In genomic region chr1:209485167-209485566, GRCh38 we compare ENCODE assay signal across 14 cellular contexts.
DNase-seq lines count a peak whose midpoint lies in the region; ATAC-seq, FAIRE-seq and TF ChIP-seq lines count a peak whose summit lies in the region.
"Had no signal": no experiment of that assay in that cellular context is flagged by ENCODE, and none has a peak within 500 bp of the region (broad histone marks: within the 10 kb centered on the region; RNA-seq: fewer than 3 reads in every experiment).

No MANE protein-coding gene starts in this region.

- H3K27me3 Mint-ChIP-seq in astrocyte (ENCODE audit: low read depth, unreplicated experiment) = peaks cover 12% of the 10 kb centered on the region
- peaks cover 0 to 6% (median 0%) of the 10 kb centered on the region in 3 donors for H3K27me3 Mint-ChIP-seq in CD14-positive monocyte (ENCODE audit: low read depth in 3 of 3)
- H3K27me3 Mint-ChIP-seq in activated CD8-positive, alpha-beta T cell treated with anti-CD3 and anti-CD28 coated beads for 36 hours = no peaks in the 10 kb centered on the region

- no peaks in the 10 kb centered on the region for H3K79me2 ChIP-seq in astrocyte (ENCODE audit: insufficient read depth, low read length)

- CTCF ChIA-PET in activated CD8-positive, alpha-beta T cell treated with anti-CD3 and anti-CD28 coated beads for 36 hours (lab: Charles Lee) = interaction anchor here (1.0 to 1.7 kb wide), 2 partner anchors 13 to 21 kb away, joined by 3 read pairs; no protein-coding TSS in a partner anchor

- H3K36me3 ChIP-seq in astrocyte (ENCODE audit: insufficient read depth, low read length) = no peaks in the 10 kb centered on the region
- H3K36me3 ChIP-seq: tibial nerve had no signal

- no peak overlapping the region for H3K27ac ChIP-seq in astrocyte (ENCODE audit: low read depth, low read length)
- H3K27ac ChIP-seq: tibial nerve had no signal

- H3K9me3 ChIP-seq in astrocyte (ENCODE audit: insufficient read depth, low read depth, low read length) = no peaks in the 10 kb centered on the region
- H3K9me3 ChIP-seq: tibial nerve had no signal

- H3K4me3 ChIP-seq in astrocyte (ENCODE audit: insufficient read depth, low read depth, low read length) = no peak overlapping the region
- H3K4me3 ChIP-seq: tibial nerve had no signal

- H3K9me3 Mint-ChIP-seq in astrocyte (ENCODE audit: unreplicated experiment) = peaks cover 1% of the 10 kb centered on the region
- H3K9me3 Mint-ChIP-seq in CD14-positive monocyte = peaks cover 0 to 3% (median 0%) of the 10 kb centered on the region in 7 donors
- no peaks in the 10 kb centered on the region for H3K9me3 Mint-ChIP-seq in activated CD8-positive, alpha-beta T cell treated with anti-CD3 and anti-CD28 coated beads for 36 hours
- H3K9me3 Mint-ChIP-seq: activated naive CD8-positive, alpha-beta T cell treated with anti-CD3 and anti-CD28 coated beads, Interleukin-2, amount 10 ng/mL, durations not matched to agents 7 days and 5 days; endodermal cell had no signal

- no peak overlapping the region for H3K27ac Mint-ChIP-seq in astrocyte (ENCODE audit: unreplicated experiment)
- H3K27ac Mint-ChIP-seq in CD14-positive monocyte = no peak overlapping the region
- no peak overlapping the region for H3K27ac Mint-ChIP-seq in activated CD8-positive, alpha-beta T cell treated with anti-CD3 and anti-CD28 coated beads for 36 hours
- H3K27ac Mint-ChIP-seq: activated naive CD8-positive, alpha-beta T cell treated with anti-CD3 and anti-CD28 coated beads, Interleukin-2, amount 10 ng/mL, durations not matched to agents 7 days and 5 days; endodermal cell had no signal

- DNase-seq in EH (ENCODE audit: low read depth) = peak; percentile 70
- peak; percentile 98 for DNase-seq in NCI-H1694 treated with DMSO at 0.1 percent for 48 hours (lab: John Stamatoyannopoulos, UW)
- peak; percentile 45 for DNase-seq in astrocyte (ENCODE audit: low read depth)
- DNase-seq in kidney glomerular epithelial cell (lab: John Stamatoyannopoulos, UW) = peak; percentile 46
- DNase-seq in CD14-positive monocyte (ENCODE audit: low spot score) = no peak
- DNase-seq in activated CD8-positive, alpha-beta T cell treated with anti-CD3 and anti-CD28 coated beads for 36 hours = no peak
- no peak for DNase-seq in posterior vena cava (ENCODE audit: low spot score)
- DNase-seq: activated CD4-positive, alpha-beta T cell treated with anti-CD3 and anti-CD28 coated beads, Interleukin-2, amount 50 U/mL, for 4 hours; activated naive CD8-positive, alpha-beta T cell treated with anti-CD3 and anti-CD28 coated beads, Interleukin-2, amount 10 ng/mL, durations not matched to agents 7 days and 5 days; endodermal cell; kidney; MV-4-11 had no signal

- no peak overlapping the region for H3K9ac ChIP-seq in astrocyte (ENCODE audit: low read length)

- no peak overlapping the region for H3K4me2 ChIP-seq in astrocyte (ENCODE audit: low read length)

- peaks cover 5% of the 10 kb centered on the region for H3K4me1 ChIP-seq in astrocyte (ENCODE audit: insufficient read depth, low read length)
- H3K4me1 ChIP-seq: tibial nerve had no signal

- H3K36me3 Mint-ChIP-seq in astrocyte (ENCODE audit: low read depth, unreplicated experiment) = no peaks in the 10 kb centered on the region
- no peaks in the 10 kb centered on the region for H3K36me3 Mint-ChIP-seq in CD14-positive monocyte
- H3K36me3 Mint-ChIP-seq in activated CD8-positive, alpha-beta T cell treated with anti-CD3 and anti-CD28 coated beads for 36 hours (ENCODE audit: low read depth) = no peaks in the 10 kb centered on the region
- H3K36me3 Mint-ChIP-seq: activated naive CD8-positive, alpha-beta T cell treated with anti-CD3 and anti-CD28 coated beads, Interleukin-2, amount 10 ng/mL, durations not matched to agents 7 days and 5 days had no signal

- intact Hi-C loops in CD14-positive monocyte (cut with micrococcal nuclease) (no loop called here), posterior vena cava (cut with DNase I) (no loop called here)
- intact Hi-C loops in activated CD8-positive, alpha-beta T cell treated with anti-CD3 and anti-CD28 coated beads for 36 hours (cut with micrococcal nuclease) = no loop called here

- FAIRE-seq in astrocyte (lab: Jason Lieb, UNC) = no peak
- FAIRE-seq: kidney had no signal

- H3K4me3 Mint-ChIP-seq in astrocyte (ENCODE audit: unreplicated experiment) (no peak overlapping the region), CD14-positive monocyte (no peak overlapping the region)
- no peak overlapping the region for H3K4me3 Mint-ChIP-seq in activated CD8-positive, alpha-beta T cell treated with anti-CD3 and anti-CD28 coated beads for 36 hours
- H3K4me3 Mint-ChIP-seq: activated naive CD8-positive, alpha-beta T cell treated with anti-CD3 and anti-CD28 coated beads, Interleukin-2, amount 10 ng/mL, durations not matched to agents 7 days and 5 days; endodermal cell had no signal

- POLR2A ChIA-PET in activated CD8-positive, alpha-beta T cell treated with anti-CD3 and anti-CD28 coated beads for 36 hours (lab: Charles Lee) = no interaction called here

- no peak for ATAC-seq in HG03159 (IDR thresholded peaks at IDR 0.05; ENCODE audit: unreplicated experiment)
- ATAC-seq in activated CD8-positive, alpha-beta T cell treated with anti-CD3 and anti-CD28 coated beads for 36 hours = no peak

- H3K4me1 Mint-ChIP-seq in astrocyte (ENCODE audit: low read depth, unreplicated experiment) (peaks cover 8% of the 10 kb centered on the region), CD14-positive monocyte (no peaks in the 10 kb centered on the region)
- peaks cover 5% of the 10 kb centered on the region for H3K4me1 Mint-ChIP-seq in activated CD8-positive, alpha-beta T cell treated with anti-CD3 and anti-CD28 coated beads for 36 hours (ENCODE audit: low read depth)

- no peak for TF ChIP-seq CTCF in astrocyte (IDR thresholded peaks at IDR 0.05; ENCODE audit: insufficient read depth, low read depth, low read length)
- TF ChIP-seq CTCF in CD14-positive monocyte (IDR thresholded peaks at IDR 0.05) = no peak
- TF ChIP-seq CTCF in activated CD8-positive, alpha-beta T cell treated with anti-CD3 and anti-CD28 coated beads for 36 hours (IDR thresholded peaks at IDR 0.05) = no peak

- no peak overlapping the region for H2AFZ ChIP-seq in astrocyte (ENCODE audit: low read depth, low read length)

- H3K27me3 ChIP-seq in astrocyte (ENCODE audit: insufficient read depth, low read length) = no peaks in the 10 kb centered on the region
- H3K27me3 ChIP-seq: tibial nerve had no signal

- no peaks in the 10 kb centered on the region for H4K20me1 ChIP-seq in astrocyte (ENCODE audit: insufficient read depth, low read length)

Comparison
In these comparisons a context has a peak if more than half of its experiments do, and no peak if none do; other contexts are left out.
1. DNase-seq: peak in EH (single experiment), NCI-H1694 treated with DMSO at 0.1 percent for 48 hours (single experiment), astrocyte (single experiment) and kidney glomerular epithelial cell (single experiment); none in CD14-positive monocyte (single experiment), activated CD8-positive, alpha-beta T cell treated with anti-CD3 and anti-CD28 coated beads for 36 hours (single experiment) and posterior vena cava (single experiment).